2 cellular contexts compared by ENCODE assay signal in the genomic region with DNA sequence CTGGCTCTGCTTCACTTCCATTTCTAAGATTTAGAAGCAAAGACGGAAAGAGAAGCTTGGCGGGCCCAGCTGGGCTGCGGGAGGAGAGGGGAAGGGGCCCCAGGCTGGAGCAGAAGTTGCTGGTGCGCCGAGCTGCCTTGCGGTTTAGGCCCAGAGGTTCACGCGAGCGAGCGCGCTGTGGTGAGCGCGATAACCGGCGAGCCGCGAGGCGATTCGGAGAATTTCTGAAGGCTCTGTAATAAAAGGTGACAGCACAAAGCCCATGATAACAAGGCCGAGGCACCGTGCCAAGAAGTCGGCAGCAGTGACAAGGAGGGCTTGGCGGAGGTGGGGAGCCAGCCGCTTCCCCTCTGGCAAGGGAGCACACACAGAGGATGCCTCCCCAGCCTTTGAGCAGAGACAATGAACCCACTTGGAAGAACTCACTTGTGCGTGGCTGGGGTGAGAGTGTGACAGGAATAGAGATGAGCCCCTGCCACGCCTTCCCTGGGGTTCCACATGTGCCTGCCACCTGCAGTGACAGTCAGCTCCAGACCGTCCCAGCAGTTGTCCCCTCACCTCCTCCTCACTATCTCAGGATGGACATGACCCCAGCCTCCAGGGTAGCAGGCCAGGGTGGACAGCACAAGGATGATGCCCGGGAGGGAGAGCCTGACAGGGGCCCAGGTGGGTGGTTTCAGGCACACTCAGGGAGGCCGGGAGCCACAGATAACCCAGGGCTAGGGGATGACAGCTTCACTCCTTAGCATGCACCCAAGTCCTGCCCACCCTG.
A peak's percentile ranks its signal among the peaks of the same experiment; 100 is the strongest.
TF ChIP-seq lines count a peak whose summit lies in the region.

No MANE protein-coding gene starts in this region.

TF ChIP-seq in GM23338, 12 proteins besides CTCF, POLR2A, EP300 and RAD21 (continued from another document):
- TF ChIP-seq, protein P1, sequence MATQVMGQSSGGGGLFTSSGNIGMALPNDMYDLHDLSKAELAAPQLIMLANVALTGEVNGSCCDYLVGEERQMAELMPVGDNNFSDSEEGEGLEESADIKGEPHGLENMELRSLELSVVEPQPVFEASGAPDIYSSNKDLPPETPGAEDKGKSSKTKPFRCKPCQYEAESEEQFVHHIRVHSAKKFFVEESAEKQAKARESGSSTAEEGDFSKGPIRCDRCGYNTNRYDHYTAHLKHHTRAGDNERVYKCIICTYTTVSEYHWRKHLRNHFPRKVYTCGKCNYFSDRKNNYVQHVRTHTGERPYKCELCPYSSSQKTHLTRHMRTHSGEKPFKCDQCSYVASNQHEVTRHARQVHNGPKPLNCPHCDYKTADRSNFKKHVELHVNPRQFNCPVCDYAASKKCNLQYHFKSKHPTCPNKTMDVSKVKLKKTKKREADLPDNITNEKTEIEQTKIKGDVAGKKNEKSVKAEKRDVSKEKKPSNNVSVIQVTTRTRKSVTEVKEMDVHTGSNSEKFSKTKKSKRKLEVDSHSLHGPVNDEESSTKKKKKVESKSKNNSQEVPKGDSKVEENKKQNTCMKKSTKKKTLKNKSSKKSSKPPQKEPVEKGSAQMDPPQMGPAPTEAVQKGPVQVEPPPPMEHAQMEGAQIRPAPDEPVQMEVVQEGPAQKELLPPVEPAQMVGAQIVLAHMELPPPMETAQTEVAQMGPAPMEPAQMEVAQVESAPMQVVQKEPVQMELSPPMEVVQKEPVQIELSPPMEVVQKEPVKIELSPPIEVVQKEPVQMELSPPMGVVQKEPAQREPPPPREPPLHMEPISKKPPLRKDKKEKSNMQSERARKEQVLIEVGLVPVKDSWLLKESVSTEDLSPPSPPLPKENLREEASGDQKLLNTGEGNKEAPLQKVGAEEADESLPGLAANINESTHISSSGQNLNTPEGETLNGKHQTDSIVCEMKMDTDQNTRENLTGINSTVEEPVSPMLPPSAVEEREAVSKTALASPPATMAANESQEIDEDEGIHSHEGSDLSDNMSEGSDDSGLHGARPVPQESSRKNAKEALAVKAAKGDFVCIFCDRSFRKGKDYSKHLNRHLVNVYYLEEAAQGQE (IDR thresholded peaks at IDR 0.05; ENCODE audit: unreplicated experiment) = no peak
- TF ChIP-seq JUNB (IDR thresholded peaks at IDR 0.05; ENCODE audit: unreplicated experiment) = no peak
- no peak for TF ChIP-seq POLR2AphosphoS5 (IDR thresholded peaks at IDR 0.05; ENCODE audit: low read depth)
- no peak for TF ChIP-seq ZNF331 (CRISPR knock-in tag; IDR thresholded peaks at IDR 0.05; ENCODE audit: low read depth)

TF ChIP-seq in K562, 482 proteins besides CTCF, POLR2A, EP300 and RAD21 (continued from another document and continues in another):
- TF ChIP-seq KDM4B (IDR thresholded peaks at IDR 0.05; ENCODE audit: borderline replicate concordance in 2 of 2, low read depth in 1 of 2) = peak in 1 of 2 experiments; percentile 60; a peak in 1 of 4 replicates
- TF ChIP-seq MYC (IDR thresholded peaks at IDR 0.05; ENCODE audit: low read depth, low read length) = peak; percentile 90
- no peak for TF ChIP-seq MYC (CRISPR knock-in tag; IDR thresholded peaks at IDR 0.05; ENCODE audit: borderline replicate concordance, low read depth)
- TF ChIP-seq TCF7 (IDR thresholded peaks at IDR 0.05; ENCODE audit: borderline replicate concordance) = peak; percentile 82; the same call in 1 of the 2 replicates
- TF ChIP-seq ZNF589 (CRISPR knock-in tag; IDR thresholded peaks at IDR 0.05; ENCODE audit: low read depth) = peak; percentile 80
- TF ChIP-seq PTBP1 (IDR thresholded peaks at IDR 0.05; ENCODE audit: low read depth, low read length) = 0 out of 2 replicates have a peak, but pooled peaks have one; percentile 42
- TF ChIP-seq TEAD4 (IDR thresholded peaks at IDR 0.05; ENCODE audit: low read length) = peak; percentile 95
- TF ChIP-seq TEAD4 (CRISPR knock-in tag; IDR thresholded peaks at IDR 0.05; ENCODE audit: borderline replicate concordance) = no peak
- TF ChIP-seq, protein P2, sequence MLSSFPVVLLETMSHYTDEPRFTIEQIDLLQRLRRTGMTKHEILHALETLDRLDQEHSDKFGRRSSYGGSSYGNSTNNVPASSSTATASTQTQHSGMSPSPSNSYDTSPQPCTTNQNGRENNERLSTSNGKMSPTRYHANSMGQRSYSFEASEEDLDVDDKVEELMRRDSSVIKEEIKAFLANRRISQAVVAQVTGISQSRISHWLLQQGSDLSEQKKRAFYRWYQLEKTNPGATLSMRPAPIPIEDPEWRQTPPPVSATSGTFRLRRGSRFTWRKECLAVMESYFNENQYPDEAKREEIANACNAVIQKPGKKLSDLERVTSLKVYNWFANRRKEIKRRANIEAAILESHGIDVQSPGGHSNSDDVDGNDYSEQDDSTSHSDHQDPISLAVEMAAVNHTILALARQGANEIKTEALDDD (IDR thresholded peaks at IDR 0.05) = peak; percentile 74
- TF ChIP-seq, protein P3, sequence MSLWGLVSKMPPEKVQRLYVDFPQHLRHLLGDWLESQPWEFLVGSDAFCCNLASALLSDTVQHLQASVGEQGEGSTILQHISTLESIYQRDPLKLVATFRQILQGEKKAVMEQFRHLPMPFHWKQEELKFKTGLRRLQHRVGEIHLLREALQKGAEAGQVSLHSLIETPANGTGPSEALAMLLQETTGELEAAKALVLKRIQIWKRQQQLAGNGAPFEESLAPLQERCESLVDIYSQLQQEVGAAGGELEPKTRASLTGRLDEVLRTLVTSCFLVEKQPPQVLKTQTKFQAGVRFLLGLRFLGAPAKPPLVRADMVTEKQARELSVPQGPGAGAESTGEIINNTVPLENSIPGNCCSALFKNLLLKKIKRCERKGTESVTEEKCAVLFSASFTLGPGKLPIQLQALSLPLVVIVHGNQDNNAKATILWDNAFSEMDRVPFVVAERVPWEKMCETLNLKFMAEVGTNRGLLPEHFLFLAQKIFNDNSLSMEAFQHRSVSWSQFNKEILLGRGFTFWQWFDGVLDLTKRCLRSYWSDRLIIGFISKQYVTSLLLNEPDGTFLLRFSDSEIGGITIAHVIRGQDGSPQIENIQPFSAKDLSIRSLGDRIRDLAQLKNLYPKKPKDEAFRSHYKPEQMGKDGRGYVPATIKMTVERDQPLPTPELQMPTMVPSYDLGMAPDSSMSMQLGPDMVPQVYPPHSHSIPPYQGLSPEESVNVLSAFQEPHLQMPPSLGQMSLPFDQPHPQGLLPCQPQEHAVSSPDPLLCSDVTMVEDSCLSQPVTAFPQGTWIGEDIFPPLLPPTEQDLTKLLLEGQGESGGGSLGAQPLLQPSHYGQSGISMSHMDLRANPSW (CRISPR knock-in tag; IDR thresholded peaks at IDR 0.05) = no peak
- no peak for TF ChIP-seq SUPT5H (IDR thresholded peaks at IDR 0.05)
- TF ChIP-seq CHD2 (IDR thresholded peaks at IDR 0.05; ENCODE audit: low read depth, low read length) = peak; percentile 78
- peak; percentile 67; the same call in 1 of the 2 replicates for TF ChIP-seq ZEB2 (IDR thresholded peaks at IDR 0.05)
- TF ChIP-seq, protein P4, sequence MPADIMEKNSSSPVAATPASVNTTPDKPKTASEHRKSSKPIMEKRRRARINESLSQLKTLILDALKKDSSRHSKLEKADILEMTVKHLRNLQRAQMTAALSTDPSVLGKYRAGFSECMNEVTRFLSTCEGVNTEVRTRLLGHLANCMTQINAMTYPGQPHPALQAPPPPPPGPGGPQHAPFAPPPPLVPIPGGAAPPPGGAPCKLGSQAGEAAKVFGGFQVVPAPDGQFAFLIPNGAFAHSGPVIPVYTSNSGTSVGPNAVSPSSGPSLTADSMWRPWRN (IDR thresholded peaks at IDR 0.05; ENCODE audit: low read depth) = peak; percentile 100
- peak; percentile 72; the same call in 1 of the 2 replicates for TF ChIP-seq ZBED1 (IDR thresholded peaks at IDR 0.05)
- peak; percentile 86 for TF ChIP-seq RB1 (IDR thresholded peaks at IDR 0.05; ENCODE audit: low read depth)
- peak; percentile 90; the same call in 1 of the 2 replicates for TF ChIP-seq ZNF644 (tag; IDR thresholded peaks at IDR 0.05; ENCODE audit: low read depth)
- peak; percentile 91 for TF ChIP-seq MTA2 (IDR thresholded peaks at IDR 0.05; ENCODE audit: low read depth)
- no peak for TF ChIP-seq CBX2 (IDR thresholded peaks at IDR 0.05; ENCODE audit: insufficient read depth, low read length, poor library complexity, severe bottlenecking)
- TF ChIP-seq ZNF3 (CRISPR knock-in tag; IDR thresholded peaks at IDR 0.05) = no peak
- peak; percentile 90; the same call in 1 of the 2 replicates for TF ChIP-seq ZNF197 (CRISPR knock-in tag; IDR thresholded peaks at IDR 0.05; ENCODE audit: low read depth)
- TF ChIP-seq CBX3 (IDR thresholded peaks at IDR 0.05; ENCODE audit: borderline replicate concordance in 1 of 2, low read length in 2 of 2) = peak in 1 of 2 experiments; percentile 75; a peak in 1 of 3 replicates
- peak; percentile 15 to 97; a peak in 3 of 4 replicates for TF ChIP-seq RCOR1 (IDR thresholded peaks at IDR 0.05; ENCODE audit: borderline replicate concordance in 1 of 2, low read depth in 2 of 2, low read length in 2 of 2)
- peak; percentile 94 for TF ChIP-seq HDAC2 (IDR thresholded peaks at IDR 0.05)
- peak; percentile 95 for TF ChIP-seq ZSCAN29 (IDR thresholded peaks at IDR 0.05)
- TF ChIP-seq TAF1 (IDR thresholded peaks at IDR 0.05; ENCODE audit: control insufficient read depth, extremely low read depth, insufficient read depth, low read length, severe bottlenecking) = peak; percentile 36
- TF ChIP-seq BRF1 (IDR thresholded peaks at IDR 0.05; ENCODE audit: borderline replicate concordance, extremely low read depth, insufficient read length) = no peak
- TF ChIP-seq HCFC1 (IDR thresholded peaks at IDR 0.05; ENCODE audit: low read depth, low read length) = no peak
- peak; percentile 41 to 84; a peak in 3 of 4 replicates for TF ChIP-seq FOXK2 (conservative IDR thresholded peaks at IDR 0.05 in 1 of 2, IDR thresholded peaks at IDR 0.05 in 1 of 2; ENCODE audit: low read depth in 2 of 2)
- no peak for TF ChIP-seq ADNP (tag; IDR thresholded peaks at IDR 0.05)
- TF ChIP-seq NONO (IDR thresholded peaks at IDR 0.05; ENCODE audit: low read depth in 2 of 2, low read length in 1 of 2) = peak in 1 of 2 experiments; percentile 95; a peak in 2 of 4 replicates
- TF ChIP-seq ZNF24 (IDR thresholded peaks at IDR 0.05) = 0 out of 2 replicates have a peak, but pooled peaks have one; percentile 49
- peak; percentile 80; the same call in 1 of the 2 replicates for TF ChIP-seq CC2D1A (IDR thresholded peaks at IDR 0.05)
- TF ChIP-seq, protein P5, sequence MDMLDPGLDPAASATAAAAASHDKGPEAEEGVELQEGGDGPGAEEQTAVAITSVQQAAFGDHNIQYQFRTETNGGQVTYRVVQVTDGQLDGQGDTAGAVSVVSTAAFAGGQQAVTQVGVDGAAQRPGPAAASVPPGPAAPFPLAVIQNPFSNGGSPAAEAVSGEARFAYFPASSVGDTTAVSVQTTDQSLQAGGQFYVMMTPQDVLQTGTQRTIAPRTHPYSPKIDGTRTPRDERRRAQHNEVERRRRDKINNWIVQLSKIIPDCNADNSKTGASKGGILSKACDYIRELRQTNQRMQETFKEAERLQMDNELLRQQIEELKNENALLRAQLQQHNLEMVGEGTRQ (CRISPR knock-in tag; IDR thresholded peaks at IDR 0.05) = no peak
- TF ChIP-seq RUNX1 (IDR thresholded peaks at IDR 0.05; ENCODE audit: low read depth) = peak; percentile 97
- TF ChIP-seq SRF (CRISPR knock-in tag; IDR thresholded peaks at IDR 0.05) = peak in 1 of 2 experiments; percentile 29; a peak in 1 of 4 replicates
- 0 out of 2 replicates have a peak, but pooled peaks have one; percentile 33 for TF ChIP-seq NR2C1 (IDR thresholded peaks at IDR 0.05)
- TF ChIP-seq NR2C1 (tag; IDR thresholded peaks at IDR 0.05) = peak; percentile 53; the same call in 1 of the 2 replicates
- no peak for TF ChIP-seq COPS2 (conservative IDR thresholded peaks at IDR 0.05)
- TF ChIP-seq TAF7 (tag; IDR thresholded peaks at IDR 0.05) = no peak
- no peak for TF ChIP-seq SMAD2 (IDR thresholded peaks at IDR 0.05; ENCODE audit: low read depth, low read length)
- peak; percentile 91 for TF ChIP-seq DMBX1 (CRISPR knock-in tag; IDR thresholded peaks at IDR 0.05; ENCODE audit: borderline replicate concordance)
- TF ChIP-seq ILF3 (IDR thresholded peaks at IDR 0.05; ENCODE audit: borderline replicate concordance) = no peak
- no peak for TF ChIP-seq TSC22D4 (tag; IDR thresholded peaks at IDR 0.05)
- TF ChIP-seq, protein P6, sequence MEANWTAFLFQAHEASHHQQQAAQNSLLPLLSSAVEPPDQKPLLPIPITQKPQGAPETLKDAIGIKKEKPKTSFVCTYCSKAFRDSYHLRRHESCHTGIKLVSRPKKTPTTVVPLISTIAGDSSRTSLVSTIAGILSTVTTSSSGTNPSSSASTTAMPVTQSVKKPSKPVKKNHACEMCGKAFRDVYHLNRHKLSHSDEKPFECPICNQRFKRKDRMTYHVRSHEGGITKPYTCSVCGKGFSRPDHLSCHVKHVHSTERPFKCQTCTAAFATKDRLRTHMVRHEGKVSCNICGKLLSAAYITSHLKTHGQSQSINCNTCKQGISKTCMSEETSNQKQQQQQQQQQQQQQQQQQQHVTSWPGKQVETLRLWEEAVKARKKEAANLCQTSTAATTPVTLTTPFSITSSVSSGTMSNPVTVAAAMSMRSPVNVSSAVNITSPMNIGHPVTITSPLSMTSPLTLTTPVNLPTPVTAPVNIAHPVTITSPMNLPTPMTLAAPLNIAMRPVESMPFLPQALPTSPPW (CRISPR knock-in tag; IDR thresholded peaks at IDR 0.05) = peak; percentile 66
- peak; percentile 47 for TF ChIP-seq PHF20 (IDR thresholded peaks at IDR 0.05; ENCODE audit: partially characterized antibody)
- TF ChIP-seq, protein P7, sequence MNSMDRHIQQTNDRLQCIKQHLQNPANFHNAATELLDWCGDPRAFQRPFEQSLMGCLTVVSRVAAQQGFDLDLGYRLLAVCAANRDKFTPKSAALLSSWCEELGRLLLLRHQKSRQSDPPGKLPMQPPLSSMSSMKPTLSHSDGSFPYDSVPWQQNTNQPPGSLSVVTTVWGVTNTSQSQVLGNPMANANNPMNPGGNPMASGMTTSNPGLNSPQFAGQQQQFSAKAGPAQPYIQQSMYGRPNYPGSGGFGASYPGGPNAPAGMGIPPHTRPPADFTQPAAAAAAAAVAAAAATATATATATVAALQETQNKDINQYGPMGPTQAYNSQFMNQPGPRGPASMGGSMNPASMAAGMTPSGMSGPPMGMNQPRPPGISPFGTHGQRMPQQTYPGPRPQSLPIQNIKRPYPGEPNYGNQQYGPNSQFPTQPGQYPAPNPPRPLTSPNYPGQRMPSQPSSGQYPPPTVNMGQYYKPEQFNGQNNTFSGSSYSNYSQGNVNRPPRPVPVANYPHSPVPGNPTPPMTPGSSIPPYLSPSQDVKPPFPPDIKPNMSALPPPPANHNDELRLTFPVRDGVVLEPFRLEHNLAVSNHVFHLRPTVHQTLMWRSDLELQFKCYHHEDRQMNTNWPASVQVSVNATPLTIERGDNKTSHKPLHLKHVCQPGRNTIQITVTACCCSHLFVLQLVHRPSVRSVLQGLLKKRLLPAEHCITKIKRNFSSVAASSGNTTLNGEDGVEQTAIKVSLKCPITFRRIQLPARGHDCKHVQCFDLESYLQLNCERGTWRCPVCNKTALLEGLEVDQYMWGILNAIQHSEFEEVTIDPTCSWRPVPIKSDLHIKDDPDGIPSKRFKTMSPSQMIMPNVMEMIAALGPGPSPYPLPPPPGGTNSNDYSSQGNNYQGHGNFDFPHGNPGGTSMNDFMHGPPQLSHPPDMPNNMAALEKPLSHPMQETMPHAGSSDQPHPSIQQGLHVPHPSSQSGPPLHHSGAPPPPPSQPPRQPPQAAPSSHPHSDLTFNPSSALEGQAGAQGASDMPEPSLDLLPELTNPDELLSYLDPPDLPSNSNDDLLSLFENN (IDR thresholded peaks at IDR 0.05; ENCODE audit: low read depth in 2 of 2, low read length in 2 of 2) = peak in 1 of 2 experiments; percentile 87; a peak in 1 of 4 replicates
